Comparison of ENCODE assay signal across 23 cellular contexts in genomic region chr11:116457336-116458007, GRCh38.
DNase-seq lines count a peak whose midpoint lies in the region; ATAC-seq and TF ChIP-seq lines count a peak whose summit lies in the region.
"Had no signal": no experiment of that assay in that cellular context is flagged by ENCODE, and none has a peak within 500 bp of the region (broad histone marks: within the 10 kb centered on the region; RNA-seq: fewer than 3 reads in every experiment).

No MANE protein-coding gene starts in this region.

- H3K4me2 ChIP-seq in smooth muscle cell, result peak overlapping the region; percentile 47
- H3K4me2 ChIP-seq: BLaER1 had no signal

- H3K36me3 Mint-ChIP-seq in endothelial cell (ENCODE audit: low read depth, unreplicated experiment), result no peaks in the 10 kb centered on the region
- H3K36me3 Mint-ChIP-seq: activated CD4-positive, alpha-beta memory T cell treated with anti-CD3 and anti-CD28 coated beads for 36 hours; activated naive CD4-positive, alpha-beta T cell treated with anti-CD3 and anti-CD28 coated beads, Interleukin-2, amount 50 U/mL, for 72 hours had no signal

- H3K9ac ChIP-seq in smooth muscle cell (ENCODE audit: low read depth), result no peak overlapping the region
- H3K9ac ChIP-seq: BLaER1 had no signal

- H3K4me1 ChIP-seq in smooth muscle cell (ENCODE audit: low read depth), result peaks cover 11% of the 10 kb centered on the region
- H3K4me1 ChIP-seq: BLaER1, heart left ventricle, upper lobe of right lung had no signal

- H3K4me3 Mint-ChIP-seq in endothelial cell (ENCODE audit: unreplicated experiment), result no peak overlapping the region
- H3K4me3 Mint-ChIP-seq: activated CD4-positive, alpha-beta memory T cell treated with anti-CD3 and anti-CD28 coated beads for 36 hours; activated T-cell treated with anti-CD3 and anti-CD28 coated beads, Interleukin-2, amount 50 U/mL, for 24 hours had no signal

- TF ChIP-seq CTCF in endothelial cell (IDR thresholded peaks at IDR 0.05; ENCODE audit: unreplicated experiment) (no peak), smooth muscle cell (IDR thresholded peaks at IDR 0.05; ENCODE audit: borderline replicate concordance, insufficient read depth, poor library complexity, severe bottlenecking) (no peak)

- H3K27ac Mint-ChIP-seq in endothelial cell (ENCODE audit: unreplicated experiment), result peak overlapping the region; percentile 61
- H3K27ac Mint-ChIP-seq: activated CD4-positive, alpha-beta memory T cell treated with anti-CD3 and anti-CD28 coated beads for 36 hours; activated naive CD4-positive, alpha-beta T cell treated with anti-CD3 and anti-CD28 coated beads, Interleukin-2, amount 50 U/mL, for 72 hours; activated T-cell treated with anti-CD3 and anti-CD28 coated beads, Interleukin-2, amount 50 U/mL, for 24 hours had no signal

- no peak overlapping the region for H2AFZ ChIP-seq in smooth muscle cell (ENCODE audit: low read depth)

- H3F3A ChIP-seq in smooth muscle cell (ENCODE audit: low read depth), result no peaks in the 10 kb centered on the region

- H3K27me3 ChIP-seq in smooth muscle cell (ENCODE audit: low read depth), result peaks cover 6% of the 10 kb centered on the region
- H3K27me3 ChIP-seq: BLaER1, brain microvascular endothelial cell, dorsolateral prefrontal cortex, upper lobe of right lung had no signal

- DNase-seq in NCI-H748 (lab: John Stamatoyannopoulos, UW; ENCODE audit: unreplicated experiment) (peak; percentile 8), NCI-H748 treated with DMSO at 0.1 percent for 48 hours (lab: John Stamatoyannopoulos, UW) (no peak), NCI-H510A (lab: John Stamatoyannopoulos, UW) (peak; percentile 19), endothelial cell (ENCODE audit: low spot score) (no peak), smooth muscle cell (lab: John Stamatoyannopoulos, UW; ENCODE audit: unreplicated experiment) (no peak), NCI-H526 (lab: John Stamatoyannopoulos, UW) (no peak), SHP77 (lab: John Stamatoyannopoulos, UW) (no peak), left lobe of liver (ENCODE audit: low spot score) (no peak)
- DNase-seq: activated CD4-positive, alpha-beta memory T cell treated with anti-CD3 and anti-CD28 coated beads for 36 hours; activated T-cell treated with anti-CD3 and anti-CD28 coated beads, Interleukin-2, amount 50 U/mL, for 24 hours; brain microvascular endothelial cell; DMS 273 treated with DMSO at 0.1 percent for 48 hours; heart left ventricle; kidney; nucleus accumbens; right cardiac atrium; Right ventricle myocardium superior; stimulated activated naive CD8-positive, alpha-beta T cell treated with anti-CD3 and anti-CD28 coated beads, Interleukin-15, Interleukin-2, amounts not matched to agents 100 U/mL and 50 U/mL, for 24 hours; upper lobe of right lung had no signal

- no peaks in the 10 kb centered on the region for H3K36me3 ChIP-seq in smooth muscle cell (ENCODE audit: low read depth)
- H3K36me3 ChIP-seq: BLaER1, brain microvascular endothelial cell, heart left ventricle, upper lobe of right lung had no signal

- no peak overlapping the region for H3K27ac ChIP-seq in smooth muscle cell (ENCODE audit: low read depth)
- H3K27ac ChIP-seq: BLaER1, brain microvascular endothelial cell, dorsolateral prefrontal cortex, upper lobe of right lung had no signal

- peaks cover 6% of the 10 kb centered on the region for H3K27me3 Mint-ChIP-seq in endothelial cell (ENCODE audit: unreplicated experiment)

- ATAC-seq in left lobe of liver, result no peak
- ATAC-seq: activated naive CD4-positive, alpha-beta T cell treated with anti-CD3 and anti-CD28 coated beads, Interleukin-2, amount 50 U/mL, for 72 hours; HCT116; heart left ventricle; right cardiac atrium; stimulated activated naive CD8-positive, alpha-beta T cell treated with anti-CD3 and anti-CD28 coated beads, Interleukin-15, Interleukin-2, amounts not matched to agents 100 U/mL and 50 U/mL, for 24 hours; upper lobe of right lung had no signal

- H3K9me3 ChIP-seq in smooth muscle cell (replicated peaks; ENCODE audit: low read depth), result no peaks in the 10 kb centered on the region
- H3K9me3 ChIP-seq: BLaER1, heart left ventricle, upper lobe of right lung had no signal

- WGBS in smooth muscle cell (ENCODE audit: low lambda C conversion rate), result 37% methylated on average over 10 of the region's 10 CpGs

- H3K9me3 Mint-ChIP-seq in endothelial cell (ENCODE audit: unreplicated experiment), result no peaks in the 10 kb centered on the region
- H3K9me3 Mint-ChIP-seq: activated CD4-positive, alpha-beta memory T cell treated with anti-CD3 and anti-CD28 coated beads for 36 hours; activated naive CD4-positive, alpha-beta T cell treated with anti-CD3 and anti-CD28 coated beads, Interleukin-2, amount 50 U/mL, for 72 hours; activated T-cell treated with anti-CD3 and anti-CD28 coated beads, Interleukin-2, amount 50 U/mL, for 24 hours had no signal

- no peaks in the 10 kb centered on the region for H4K20me1 ChIP-seq in smooth muscle cell (ENCODE audit: low read depth)
- H4K20me1 ChIP-seq: BLaER1 had no signal

- H3K79me2 ChIP-seq in smooth muscle cell (ENCODE audit: low read depth), result no peaks in the 10 kb centered on the region

- H3K4me1 Mint-ChIP-seq in endothelial cell (ENCODE audit: unreplicated experiment), result peaks cover 5% of the 10 kb centered on the region

- H3K4me3 ChIP-seq in smooth muscle cell, result no peak overlapping the region
- H3K4me3 ChIP-seq: BLaER1, dorsolateral prefrontal cortex, heart left ventricle, upper lobe of right lung had no signal

Comparison
In these comparisons a context has a peak if more than half of its experiments do, and no peak if none do; other contexts are left out.
1. DNase-seq: peak in NCI-H748 (single experiment) and NCI-H510A (single experiment); none in NCI-H748 treated with DMSO at 0.1 percent for 48 hours (single experiment), endothelial cell (single experiment), smooth muscle cell (single experiment), NCI-H526 (0 of 2), SHP77 (0 of 2) and left lobe of liver (single experiment).